8 cellular contexts compared by ENCODE assay signal in the genomic region with DNA sequence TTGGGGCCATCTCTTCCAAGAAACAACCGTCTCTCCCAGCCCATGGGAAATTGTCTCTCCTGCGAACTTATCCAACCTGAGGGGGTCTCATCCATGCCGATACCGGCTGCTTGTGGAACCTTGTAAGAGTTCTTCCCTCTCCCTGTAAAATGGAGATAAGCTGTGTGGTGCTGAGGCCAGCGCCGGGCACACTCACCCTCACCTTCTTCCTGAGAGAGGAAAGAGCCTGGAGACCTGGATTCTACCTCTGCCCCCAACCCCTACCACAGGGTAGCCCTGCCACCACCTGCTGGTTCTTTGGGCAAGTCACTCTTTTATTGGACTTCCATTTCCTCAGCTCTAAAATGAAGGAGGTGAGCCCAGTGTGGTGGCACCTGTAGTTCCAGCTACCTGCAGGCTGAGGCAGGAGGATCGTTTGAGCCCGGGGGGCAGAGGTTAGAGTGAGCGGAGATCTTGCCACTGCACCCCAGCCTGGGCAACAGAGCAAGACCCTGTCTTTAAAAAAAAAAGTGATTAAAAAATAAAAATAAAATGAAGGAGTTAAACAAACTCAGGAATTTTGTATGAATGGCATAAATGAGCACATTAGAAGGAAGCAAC. TPM values are rescaled to one million over a fixed set of nuclear protein-coding genes. Genes with fewer than 3 reads are reported as not detected.
DNase-seq lines count a peak whose midpoint lies in the region; ATAC-seq, FAIRE-seq and TF ChIP-seq lines count a peak whose summit lies in the region.

No MANE protein-coding gene starts in this region.

- no peaks in the 10 kb centered on the region for H3K9me3 ChIP-seq in RWPE2 (ENCODE audit: severe bottlenecking)
- H3K9me3 ChIP-seq in pancreas, result no peaks in the 10 kb centered on the region

- ATAC-seq in RWPE2 (ENCODE audit: low read depth) (peak; percentile 23; the same call in 1 of the 3 replicates), esophagus mucosa (peak; percentile 4), pancreas (peak in 3 of 4 donors; percentile 9 to 38 (median 17)), GM18502 (IDR thresholded peaks at IDR 0.05; ENCODE audit: poor library complexity, unreplicated experiment) (no peak), HG03196 (IDR thresholded peaks at IDR 0.05; ENCODE audit: unreplicated experiment) (no peak)

- peak; percentile 23 for FAIRE-seq in GM19239 (lab: Jason Lieb, UNC)
- no peak for FAIRE-seq in pancreas (lab: Jason Lieb, UNC)
- FAIRE-seq in frontal cortex (lab: Jason Lieb, UNC), result no peak

- H3K27me3 ChIP-seq in RWPE2 (ENCODE audit: insufficient read depth, poor library complexity, severe bottlenecking), result no peaks in the 10 kb centered on the region
- no peaks in the 10 kb centered on the region for H3K27me3 ChIP-seq in pancreas

- intact Hi-C loops in pancreas (cut with DNase I), result no loop called here

- DNase-seq in GM19239 (ENCODE audit: insufficient read length, low spot score), result no peak
- DNase-seq in RWPE2 (ENCODE audit: low spot score), result no peak
- DNase-seq in pancreas, result peak in 1 of 6 donors; percentile 7
- no peak for DNase-seq in frontal cortex (ENCODE audit: low spot score in 2 of 2)
- DNase-seq in D341Med (ENCODE audit: low spot score), result no peak

- H3K4me1 ChIP-seq in RWPE2 (ENCODE audit: insufficient read depth, poor library complexity, severe bottlenecking) (peaks cover 4% of the 10 kb centered on the region), pancreas (peaks cover 0 to 4% (median 0%) of the 10 kb centered on the region in 3 donors)

- H3K4me3 ChIP-seq in RWPE2 (ENCODE audit: severe bottlenecking) (peak overlapping the region; percentile 40), pancreas (peak overlapping the region in 1 of 4 donors; percentile 39)

- WGBS in pancreas, 2 donors, result 26 to 34% methylated on average over 9 of the region's 9 CpGs

- peak overlapping the region; percentile 59 for H3K27ac ChIP-seq in RWPE2 (ENCODE audit: poor library complexity, severe bottlenecking)
- H3K27ac ChIP-seq in pancreas, result peak overlapping the region in 2 of 4 donors; percentile 69 to 78

- no peaks in the 10 kb centered on the region for H3K36me3 ChIP-seq in RWPE2 (ENCODE audit: low read depth)
- H3K36me3 ChIP-seq in pancreas, result no peaks in the 10 kb centered on the region

- TF ChIP-seq CTCF in RWPE2 (IDR thresholded peaks at IDR 0.05; ENCODE audit: poor library complexity, severe bottlenecking) (no peak), pancreas (IDR thresholded peaks at IDR 0.05) (no peak)

RNA-seq across cellular contexts. Expression of a gene that starts 38.4 kb away (rescaled TPM):
- total RNA-seq in esophagus mucosa (376 TPM), pancreas (100 to 1,000 TPM; 301 to 781 (median 358) TPM), frontal cortex (482 TPM)
- 100 to 1,000 TPM; 225 to 473 TPM for polyA plus RNA-seq in pancreas

Comparison
In these comparisons a context has a peak if more than half of its experiments do, and no peak if none do; other contexts are left out.
1. ATAC-seq: peak in RWPE2 (single experiment), esophagus mucosa (single experiment) and pancreas (3 of 4); none in GM18502 (single experiment) and HG03196 (single experiment).